In genomic region chr13:101972191-101972590, GRCh38 we compare ENCODE assay signal across 8 cellular contexts.
"Had no signal": no experiment of that assay in that cellular context is flagged by ENCODE, and none has a peak within 500 bp of the region (broad histone marks: within the 10 kb centered on the region; RNA-seq: fewer than 3 reads in every experiment).

No MANE protein-coding gene starts in this region.

- DNase-seq: GDM1, GF-D8 had no signal

- H3K4me3 ChIP-seq: GM12878 had no signal

- ATAC-seq: GM12878 had no signal

- FAIRE-seq: G401.6, GM12878, GM12891, GM12892, GM18507, GM19239 had no signal
